10 cellular contexts compared by ENCODE assay signal in the genomic region with DNA sequence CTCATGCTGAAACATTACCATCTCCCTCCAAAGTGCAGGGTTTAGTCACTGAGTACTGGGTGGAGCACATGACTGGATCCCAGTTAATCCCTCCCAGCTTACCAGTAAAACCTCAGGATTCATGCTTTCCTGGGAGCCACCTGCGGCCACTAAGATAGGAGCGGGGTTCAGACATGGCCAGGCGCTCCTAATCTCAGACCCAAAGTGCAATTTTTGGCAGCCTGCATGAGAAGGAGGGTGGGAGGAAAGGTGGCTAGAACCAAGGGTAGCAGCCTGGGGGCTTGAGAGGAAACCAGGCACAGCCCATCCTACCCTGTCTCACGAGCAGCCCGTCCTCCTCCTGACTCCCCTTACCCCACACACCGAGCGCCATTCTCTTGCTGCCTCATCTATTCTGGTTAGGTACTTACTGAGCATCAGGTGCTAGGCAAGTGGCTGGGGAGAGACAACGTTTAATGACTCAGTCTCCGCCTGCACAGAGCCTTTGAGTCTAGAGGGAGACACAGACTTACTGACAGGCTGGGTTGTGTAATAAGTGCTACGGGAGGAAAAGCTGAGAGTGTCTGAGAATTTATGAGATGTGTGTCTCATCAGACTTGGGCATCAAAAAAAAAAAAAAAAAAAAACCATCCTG. TPM values are rescaled to one million over a fixed set of nuclear protein-coding genes. Genes with fewer than 3 reads are reported as not detected.
DNase-seq lines count a peak whose midpoint lies in the region; ATAC-seq and TF ChIP-seq lines count a peak whose summit lies in the region.
"Had no signal": no experiment of that assay in that cellular context is flagged by ENCODE, and none has a peak within 500 bp of the region (broad histone marks: within the 10 kb centered on the region; RNA-seq: fewer than 3 reads in every experiment).

No MANE protein-coding gene starts in this region.

- H3K4me2 ChIP-seq in hepatocyte = peak overlapping the region; percentile 58

- H2AFZ ChIP-seq in hepatocyte = no peak overlapping the region

- H3K4me3 Mint-ChIP-seq in activated T-cell treated with anti-CD3 and anti-CD28 coated beads, Interleukin-2, amount 50 U/mL, for 24 hours = no peak overlapping the region
- peak overlapping the region; percentile 40 for H3K4me3 Mint-ChIP-seq in type B pancreatic cell
- no peak overlapping the region for H3K4me3 Mint-ChIP-seq in effector memory CD8-positive, alpha-beta T cell
- H3K4me3 Mint-ChIP-seq: CD14-positive monocyte had no signal

- no peaks in the 10 kb centered on the region for H3K36me3 Mint-ChIP-seq in activated T-cell treated with anti-CD3 and anti-CD28 coated beads, Interleukin-2, amount 50 U/mL, for 24 hours (ENCODE audit: low read depth)
- peaks cover 40% of the 10 kb centered on the region for H3K36me3 Mint-ChIP-seq in type B pancreatic cell
- H3K36me3 Mint-ChIP-seq in effector memory CD8-positive, alpha-beta T cell (ENCODE audit: insufficient read depth) = no peaks in the 10 kb centered on the region
- H3K36me3 Mint-ChIP-seq: CD14-positive monocyte had no signal

- intact Hi-C loops in adrenal gland (cut with DNase I) = no loop called here

- H3K9me2 ChIP-seq in hepatocyte (replicated peaks; ENCODE audit: insufficient read depth) = no peaks in the 10 kb centered on the region

- peak overlapping the region in 1 of 4 donors; percentile 6 for H3K4me3 ChIP-seq in adrenal gland
- H3K4me3 ChIP-seq in hepatocyte = no peak overlapping the region

- TF ChIP-seq CTCF in adrenal gland (IDR thresholded peaks at IDR 0.05) (no peak), hepatocyte (IDR thresholded peaks at IDR 0.05; ENCODE audit: poor library complexity) (no peak), type B pancreatic cell (conservative IDR thresholded peaks at IDR 0.05) (no peak)

- 62 to 71% (median 66%) methylated on average over 10 of the region's 10 CpGs for WGBS in adrenal gland, 4 donors
- 34% methylated on average over 10 of the region's 10 CpGs for WGBS in hepatocyte (ENCODE audit: low lambda C conversion rate, missing lambda C conversion rate)

- H3K27me3 Mint-ChIP-seq in activated T-cell treated with anti-CD3 and anti-CD28 coated beads, Interleukin-2, amount 50 U/mL, for 24 hours = peaks cover 38% of the 10 kb centered on the region
- peaks cover 20% of the 10 kb centered on the region for H3K27me3 Mint-ChIP-seq in type B pancreatic cell
- H3K27me3 Mint-ChIP-seq in effector memory CD8-positive, alpha-beta T cell = peaks cover 34 to 73% of the 10 kb centered on the region in 2 donors

- H3K4me1 ChIP-seq in adrenal gland (replicated peaks in 1 of 2) = peaks cover 12 to 32% of the 10 kb centered on the region in 2 donors
- H3K4me1 ChIP-seq in hepatocyte (ENCODE audit: insufficient read depth) = peaks cover 13% of the 10 kb centered on the region

- H3K9me3 ChIP-seq in adrenal gland (replicated peaks in 1 of 3) = no peaks in the 10 kb centered on the region
- H3K9me3 ChIP-seq in hepatocyte (ENCODE audit: low read depth) = no peaks in the 10 kb centered on the region

- H3K27me3 ChIP-seq in adrenal gland (no peaks in the 10 kb centered on the region), hepatocyte (no peaks in the 10 kb centered on the region)

- H3K36me3 ChIP-seq in adrenal gland (replicated peaks in 1 of 2) (no peaks in the 10 kb centered on the region), hepatocyte (replicated peaks; ENCODE audit: insufficient read depth, low read depth) (no peaks in the 10 kb centered on the region)

- peak overlapping the region; percentile 31 for H3K27ac Mint-ChIP-seq in activated T-cell treated with anti-CD3 and anti-CD28 coated beads, Interleukin-2, amount 50 U/mL, for 24 hours
- peak overlapping the region; percentile 74 for H3K27ac Mint-ChIP-seq in type B pancreatic cell
- no peak overlapping the region for H3K27ac Mint-ChIP-seq in effector memory CD8-positive, alpha-beta T cell

- peak in 1 of 2 donors; percentile 68 for TF ChIP-seq POLR2A in adrenal gland (IDR thresholded peaks at IDR 0.05)

- no peak for ATAC-seq in GM21515 (IDR thresholded peaks at IDR 0.05; ENCODE audit: unreplicated experiment)
- ATAC-seq in effector memory CD8-positive, alpha-beta T cell (replicated peaks) = no peak

- no peaks in the 10 kb centered on the region for H3K9me3 Mint-ChIP-seq in activated T-cell treated with anti-CD3 and anti-CD28 coated beads, Interleukin-2, amount 50 U/mL, for 24 hours
- H3K9me3 Mint-ChIP-seq in type B pancreatic cell = no peaks in the 10 kb centered on the region
- H3K9me3 Mint-ChIP-seq in effector memory CD8-positive, alpha-beta T cell = no peaks in the 10 kb centered on the region
- H3K9me3 Mint-ChIP-seq: CD14-positive monocyte had no signal

- no peaks in the 10 kb centered on the region for H4K20me1 ChIP-seq in hepatocyte (ENCODE audit: insufficient read depth, poor library complexity, severe bottlenecking)

- peaks cover 35% of the 10 kb centered on the region for H3K4me1 Mint-ChIP-seq in activated T-cell treated with anti-CD3 and anti-CD28 coated beads, Interleukin-2, amount 50 U/mL, for 24 hours (ENCODE audit: low read depth)
- H3K4me1 Mint-ChIP-seq in type B pancreatic cell (ENCODE audit: unreplicated experiment) = no peaks in the 10 kb centered on the region
- H3K4me1 Mint-ChIP-seq in effector memory CD8-positive, alpha-beta T cell (ENCODE audit: low read depth in 2 of 2) = no peaks in the 10 kb centered on the region

- DNase-seq in activated T-cell treated with anti-CD3 and anti-CD28 coated beads, Interleukin-2, amount 50 U/mL, for 24 hours = no peak
- DNase-seq in activated T-cell treated with anti-CD3 and anti-CD28 coated beads, Interleukin-2, amount 50 U/mL, for 1 hour = no peak
- DNase-seq in adrenal gland (peak; percentile 60 to 89 (median 84)), hepatocyte (ENCODE audit: low spot score) (peak; percentile 87), type B pancreatic cell (ENCODE audit: extremely low spot score, unreplicated experiment) (no peak), GM19240 (ENCODE audit: insufficient read length, low spot score) (no peak)
- no peak for DNase-seq in effector memory CD8-positive, alpha-beta T cell

- H3K79me2 ChIP-seq in hepatocyte = peaks cover 28% of the 10 kb centered on the region

- peak overlapping the region in 4 of 5 donors; percentile 73 to 88 (median 80) for H3K27ac ChIP-seq in adrenal gland
- H3K27ac ChIP-seq in hepatocyte = peak overlapping the region; percentile 91

RNA-seq across cellular contexts. Expression of a gene that starts 9.9 kb away (rescaled TPM):
- total RNA-seq in adrenal gland (10 to 100 TPM in 3 of 8 donors, 1 to 10 TPM in 5; 5.3 to 22.3 (median 9.0) TPM), hepatocyte (49.8 and 60.2 TPM in 2 replicates), type B pancreatic cell (ENCODE audit: low replicate concordance) (152 and 1,119 TPM in 2 replicates)
- polyA plus RNA-seq in adrenal gland (1 to 10 TPM; 2.0 to 4.0 (median 2.3) TPM), hepatocyte (80.4 and 97.0 TPM in 2 replicates)
- polyA plus RNA-seq: CD14-positive monocyte had no signal

RNA-seq across cellular contexts. Expression of a gene that starts 50.7 kb away (rescaled TPM):
- total RNA-seq in adrenal gland = not detected
- polyA plus RNA-seq in adrenal gland = under 1 TPM in 2 of 3 donors, not detected in 1; 0.17 to 0.40 TPM
- not detected in 2 replicates for total RNA-seq in hepatocyte
- not detected in 2 replicates for polyA plus RNA-seq in hepatocyte
- 5.5 TPM in 1 of 2 replicates, not detected in the other for total RNA-seq in type B pancreatic cell (ENCODE audit: low replicate concordance)
- total RNA-seq: T-helper 2 cell treated with Interferon-gamma antibody and Interleukin-4, amounts not matched to agents 100 ng/mL and 5 ng/mL, for 36 hours had no signal
- polyA plus RNA-seq: CD14-positive monocyte had no signal

Comparison
In these comparisons a context has a peak if more than half of its experiments do, and no peak if none do; other contexts are left out.
1. DNase-seq: peak in adrenal gland (7 of 7) and hepatocyte (single experiment); none in activated T-cell treated with anti-CD3 and anti-CD28 coated beads, Interleukin-2, amount 50 U/mL, for 24 hours (single experiment), activated T-cell treated with anti-CD3 and anti-CD28 coated beads, Interleukin-2, amount 50 U/mL, for 1 hour (single experiment), type B pancreatic cell (single experiment), effector memory CD8-positive, alpha-beta T cell (0 of 3) and GM19240 (single experiment).
2. H3K27ac Mint-ChIP-seq: peak in activated T-cell treated with anti-CD3 and anti-CD28 coated beads, Interleukin-2, amount 50 U/mL, for 24 hours (single experiment) and type B pancreatic cell (single experiment); none in effector memory CD8-positive, alpha-beta T cell (0 of 2).